ENCODE assay signal across 14 cellular contexts in genomic region chr3:106825962-106826605, GRCh38.
DNase-seq lines count a peak whose midpoint lies in the region; ATAC-seq and TF ChIP-seq lines count a peak whose summit lies in the region.
"Had no signal": no experiment of that assay in that cellular context is flagged by ENCODE, and none has a peak within 500 bp of the region (broad histone marks: within the 10 kb centered on the region; RNA-seq: fewer than 3 reads in every experiment).

No MANE protein-coding gene starts in this region.

- H3K27me3 ChIP-seq in A673 (replicated peaks; ENCODE audit: insufficient read depth, low read depth, low read length, poor library complexity) (no peaks in the 10 kb centered on the region), HUES6 (ENCODE audit: control insufficient read depth, insufficient read depth, low read length) (no peaks in the 10 kb centered on the region), mesendoderm (ENCODE audit: insufficient read depth, low read length, poor library complexity) (no peaks in the 10 kb centered on the region)
- no peaks in the 10 kb centered on the region for H3K27me3 ChIP-seq in CD8-positive, alpha-beta T cell (ENCODE audit: insufficient read depth, low read length)

- intact Hi-C loops in A673 (cut with micrococcal nuclease; ENCODE audit: unreplicated experiment) = loop anchor here (10.0 kb wide), 1 partner anchor 239 kb away; no protein-coding TSS in a partner anchor
- intact Hi-C loops in CD8-positive, alpha-beta T cell (cut with DNase I, micrococcal nuclease) = loop anchor here (2.0 to 10.0 kb wide), 2 partner anchors 239 kb away; no protein-coding TSS in a partner anchor

- H3K27me3 Mint-ChIP-seq in CD8-positive, alpha-beta T cell (ENCODE audit: low read depth) = no peaks in the 10 kb centered on the region
- H3K27me3 Mint-ChIP-seq: B cell, type B pancreatic cell had no signal

- no peak overlapping the region for H3K4me2 ChIP-seq in mesendoderm (ENCODE audit: low read length)

- H4K5ac ChIP-seq in mesendoderm (ENCODE audit: low read length) = no peak overlapping the region

- no peak overlapping the region for H2BK5ac ChIP-seq in mesendoderm (ENCODE audit: low read length)

- H4K8ac ChIP-seq in mesendoderm (ENCODE audit: low read depth, low read length) = no peak overlapping the region

- peak overlapping the region; percentile 85 for H2BK120ac ChIP-seq in mesendoderm (ENCODE audit: low read depth, low read length)

- peaks cover 31% of the 10 kb centered on the region for H3K4me1 ChIP-seq in A673 (ENCODE audit: insufficient read depth, low read length, poor library complexity, severe bottlenecking)
- H3K4me1 ChIP-seq in HUES6 (ENCODE audit: control insufficient read depth, insufficient read depth, low read length) = peaks cover 59% of the 10 kb centered on the region
- peaks cover 14% of the 10 kb centered on the region for H3K4me1 ChIP-seq in mesendoderm (ENCODE audit: control insufficient read depth, low read depth, low read length)
- H3K4me1 ChIP-seq in CD8-positive, alpha-beta T cell (ENCODE audit: insufficient read depth, low read length) = no peaks in the 10 kb centered on the region

- H3K18ac ChIP-seq in mesendoderm (ENCODE audit: low read length) = peak overlapping the region; percentile 98

- no peaks in the 10 kb centered on the region for H3K36me3 Mint-ChIP-seq in CD8-positive, alpha-beta T cell
- H3K36me3 Mint-ChIP-seq: memory B cell had no signal

- H3K23ac ChIP-seq in mesendoderm (ENCODE audit: low read length) = no peak overlapping the region

- DNase-seq in A673 (ENCODE audit: low spot score) = peak; percentile 23
- peak; percentile 83 for DNase-seq in dedifferentiated amniotic fluid mesenchymal stem cell (ENCODE audit: extremely low spot score)
- DNase-seq in mesendoderm = peak; percentile 82
- DNase-seq in MV-4-11 (lab: John Stamatoyannopoulos, UW) = no peak
- DNase-seq in CD8-positive, alpha-beta T cell = no peak
- DNase-seq in RKO (ENCODE audit: low spot score) = no peak
- DNase-seq: activated T-cell treated with anti-CD3 and anti-CD28 coated beads for 4 hours, NCI-H2227 treated with DMSO at 0.1 percent for 48 hours had no signal

- peaks cover 6% of the 10 kb centered on the region for H3K4me1 Mint-ChIP-seq in CD8-positive, alpha-beta T cell (ENCODE audit: low read depth)
- H3K4me1 Mint-ChIP-seq: B cell, memory B cell had no signal

- H2BK15ac ChIP-seq in mesendoderm (replicated peaks; ENCODE audit: low read depth) = peak overlapping the region; percentile 64

- POLR2A ChIA-PET in A673 (lab: Charles Lee; ENCODE audit: low non-redundant PET) = no interaction called here
- POLR2A ChIA-PET in CD8-positive, alpha-beta T cell (lab: Charles Lee) = no interaction called here

- no peak overlapping the region for H3K4me3 ChIP-seq in A673 (ENCODE audit: low read depth, low read length, poor library complexity, severe bottlenecking)
- no peak overlapping the region for H3K4me3 ChIP-seq in HUES6 (ENCODE audit: low read depth, low read length)
- no peak overlapping the region for H3K4me3 ChIP-seq in mesendoderm (ENCODE audit: low read length)
- H3K4me3 ChIP-seq in CD8-positive, alpha-beta T cell (ENCODE audit: low read depth, low read length) = no peak overlapping the region
- H3K4me3 ChIP-seq: GM12878 had no signal

- peak overlapping the region; percentile 87 for H3K4ac ChIP-seq in mesendoderm (ENCODE audit: low read depth, low read length)

- H3K79me1 ChIP-seq in mesendoderm (ENCODE audit: low read length) = no peaks in the 10 kb centered on the region

- H3K9me3 ChIP-seq in A673 (ENCODE audit: low read depth, low read length, poor library complexity, severe bottlenecking) (no peaks in the 10 kb centered on the region), HUES6 (ENCODE audit: control insufficient read depth, insufficient read depth, low read depth, low read length) (peaks cover 11% of the 10 kb centered on the region; the same call in 1 of the 2 replicates)
- H3K9me3 ChIP-seq in CD8-positive, alpha-beta T cell (ENCODE audit: low read length) = no peaks in the 10 kb centered on the region

- no peak for ATAC-seq in CD8-positive, alpha-beta T cell
- no peak for ATAC-seq in HG03457 (IDR thresholded peaks at IDR 0.05; ENCODE audit: unreplicated experiment)

- no peak overlapping the region for H3K4me3 Mint-ChIP-seq in CD8-positive, alpha-beta T cell
- H3K4me3 Mint-ChIP-seq: B cell, memory B cell, type B pancreatic cell had no signal

- no CpG with 5 or more reads among the region's 4 CpGs for WGBS in mesendoderm (ENCODE audit: extremely low coverage, insufficient coverage, low lambda C conversion rate)

- TF ChIP-seq CTCF in A673 (conservative IDR thresholded peaks at IDR 0.05; ENCODE audit: low read depth, low read length) = no peak
- TF ChIP-seq CTCF in CD8-positive, alpha-beta T cell (IDR thresholded peaks at IDR 0.05) = no peak

- peak overlapping the region; percentile 0 for H3K56ac ChIP-seq in mesendoderm (ENCODE audit: low read length)

- no peak overlapping the region for H3K27ac Mint-ChIP-seq in CD8-positive, alpha-beta T cell
- H3K27ac Mint-ChIP-seq: B cell, memory B cell, type B pancreatic cell had no signal

- H3K27ac ChIP-seq in A673 (ENCODE audit: low read depth, low read length, poor library complexity, severe bottlenecking) (peak overlapping the region; percentile 55), HUES6 (ENCODE audit: low read depth, low read length) (peak overlapping the region; percentile 84), mesendoderm (ENCODE audit: low read depth, low read length) (peak overlapping the region; percentile 60)
- H3K27ac ChIP-seq in CD8-positive, alpha-beta T cell (ENCODE audit: low read depth, low read length) = no peak overlapping the region

- H3K9ac ChIP-seq in HUES6 (ENCODE audit: low read length) = no peak overlapping the region
- H3K9ac ChIP-seq in mesendoderm (ENCODE audit: low read length) = no peak overlapping the region

- no peaks in the 10 kb centered on the region for H3K9me3 Mint-ChIP-seq in CD8-positive, alpha-beta T cell
- H3K9me3 Mint-ChIP-seq: type B pancreatic cell had no signal

- no peaks in the 10 kb centered on the region for H3K79me2 ChIP-seq in mesendoderm (ENCODE audit: control insufficient read depth, insufficient read depth, low read length)

- CTCF ChIA-PET in A673 (lab: Charles Lee) = no interaction called here
- CTCF ChIA-PET in CD8-positive, alpha-beta T cell (lab: Charles Lee) = no interaction called here

- BruUV-seq in A673 (replicated peaks; lab: Mats Ljungman, UMichigan) = no TSS peak

- H2AK5ac ChIP-seq in mesendoderm (ENCODE audit: low read length) = no peak overlapping the region

- H3K36me3 ChIP-seq in A673 (ENCODE audit: insufficient read depth, low read length, poor library complexity, severe bottlenecking) (no peaks in the 10 kb centered on the region), HUES6 (ENCODE audit: control insufficient read depth, insufficient read depth, low read length) (no peaks in the 10 kb centered on the region; the same call in 1 of the 2 replicates), mesendoderm (ENCODE audit: control insufficient read depth, insufficient read depth, low read length) (no peaks in the 10 kb centered on the region)
- no peaks in the 10 kb centered on the region for H3K36me3 ChIP-seq in CD8-positive, alpha-beta T cell (ENCODE audit: insufficient read depth, low read length)

Comparison
In these comparisons a context has a peak if more than half of its experiments do, and no peak if none do; other contexts are left out.
1. DNase-seq: peak in A673 (single experiment), dedifferentiated amniotic fluid mesenchymal stem cell (single experiment) and mesendoderm (single experiment); none in MV-4-11 (single experiment), CD8-positive, alpha-beta T cell (0 of 7) and RKO (single experiment).